In genomic region chr6:44238687-44239350, GRCh38 we compare ENCODE assay signal across 11 cellular contexts. TPM values are rescaled to one million over a fixed set of nuclear protein-coding genes. Genes with fewer than 3 reads are reported as not detected.
A peak's percentile ranks its signal among the peaks of the same experiment; 100 is the strongest.
DNase-seq lines count a peak whose midpoint lies in the region; ATAC-seq and TF ChIP-seq lines count a peak whose summit lies in the region.
"Had no signal": no experiment of that assay in that cellular context is flagged by ENCODE, and none has a peak within 500 bp of the region (broad histone marks: within the 10 kb centered on the region; RNA-seq: fewer than 3 reads in every experiment).

No MANE protein-coding gene starts in this region.

- no peak for DNase-seq in heart left ventricle
- DNase-seq in cardiac septum (ENCODE audit: low spot score) = no peak
- peak in 1 of 3 donors; percentile 28 for DNase-seq in mucosa of descending colon
- DNase-seq in type B pancreatic cell (ENCODE audit: extremely low spot score, unreplicated experiment) = no peak
- no peak for DNase-seq in testis
- no peak for DNase-seq in SIG-M5 treated with dmso at 0.1 percent for 504 hours (lab: John Stamatoyannopoulos, UW; ENCODE audit: unreplicated experiment)
- DNase-seq in NCI-H2227 (lab: John Stamatoyannopoulos, UW; ENCODE audit: unreplicated experiment) = no peak
- DNase-seq: H9, NCI-H2081 treated with DMSO at 0.1 percent for 48 hours had no signal

- H3K27me3 Mint-ChIP-seq in brain (peaks cover 5% of the 10 kb centered on the region), type B pancreatic cell (no peaks in the 10 kb centered on the region)

- H3K4me1 ChIP-seq in heart left ventricle (peaks cover 3 to 43% (median 31%) of the 10 kb centered on the region in 12 donors), mucosa of descending colon (ENCODE audit: low read depth) (peaks cover 18% of the 10 kb centered on the region), testis (peaks cover 23% of the 10 kb centered on the region)

- peak overlapping the region; percentile 59 to 95 (median 92) for H3K27ac Mint-ChIP-seq in brain
- peak overlapping the region; percentile 90 for H3K27ac Mint-ChIP-seq in type B pancreatic cell

- H3K27ac ChIP-seq in heart left ventricle (peak overlapping the region in 9 of 12 donors; percentile 91 to 99 (median 96)), testis (no peak overlapping the region)

- no peak for TF ChIP-seq CTCF in heart left ventricle (IDR thresholded peaks at IDR 0.05)
- no peak for TF ChIP-seq CTCF in brain (conservative IDR thresholded peaks at IDR 0.05)
- TF ChIP-seq CTCF in mucosa of descending colon (IDR thresholded peaks at IDR 0.05) = no peak
- TF ChIP-seq CTCF in type B pancreatic cell (conservative IDR thresholded peaks at IDR 0.05) = no peak
- no peak for TF ChIP-seq CTCF in testis (IDR thresholded peaks at IDR 0.05)

- intact Hi-C loops in heart left ventricle (cut with DNase I) = loop anchor here in 8 of 10 donors (1.0 to 10.0 kb wide), 8 partner anchors 20 to 464 kb away; partner anchors contain the start of gene VEGFA (in 1 of the 8)
- intact Hi-C loops in cardiac septum (cut with DNase I) = loop anchor here (5.0 kb wide), 1 partner anchor 137 kb away; no protein-coding TSS in a partner anchor
- intact Hi-C loops in mucosa of descending colon (cut with DNase I, micrococcal nuclease) = loop anchor here in 1 of 2 donors (10.0 kb wide), 1 partner anchor 64 kb away; no protein-coding TSS in a partner anchor
- intact Hi-C loops in testis (cut with DNase I; ENCODE audit: low total_unique reads) = loop anchor here (10.0 kb wide), 1 partner anchor 64 kb away; no protein-coding TSS in a partner anchor

- peaks cover 56% of the 10 kb centered on the region for H3K4me1 Mint-ChIP-seq in brain
- peaks cover 25% of the 10 kb centered on the region for H3K4me1 Mint-ChIP-seq in type B pancreatic cell (ENCODE audit: unreplicated experiment)

- peaks cover 0 to 4% (median 0%) of the 10 kb centered on the region in 5 experiments for H3K9me3 Mint-ChIP-seq in brain
- H3K9me3 Mint-ChIP-seq in type B pancreatic cell = no peaks in the 10 kb centered on the region
- H3K9me3 Mint-ChIP-seq: H9 had no signal

- H3K4me3 ChIP-seq in heart left ventricle = no peak overlapping the region
- no peak overlapping the region for H3K4me3 ChIP-seq in mucosa of descending colon
- no peak overlapping the region for H3K4me3 ChIP-seq in testis

- H3K36me3 Mint-ChIP-seq in brain = no peaks in the 10 kb centered on the region
- H3K36me3 Mint-ChIP-seq in type B pancreatic cell = no peaks in the 10 kb centered on the region

- H3K27me3 ChIP-seq in heart left ventricle (no peaks in the 10 kb centered on the region), testis (no peaks in the 10 kb centered on the region)

- H3K36me3 ChIP-seq in heart left ventricle (peaks cover 0 to 9% (median 0%) of the 10 kb centered on the region in 9 donors), mucosa of descending colon (ENCODE audit: low read depth) (no peaks in the 10 kb centered on the region), testis (ENCODE audit: low read depth, missing control alignments) (no peaks in the 10 kb centered on the region)

- TF ChIP-seq POLR2A in heart left ventricle (IDR thresholded peaks at IDR 0.05) (no peak), testis (IDR thresholded peaks at IDR 0.05) (no peak)

- no peaks in the 10 kb centered on the region for H3K9me3 ChIP-seq in heart left ventricle
- H3K9me3 ChIP-seq in mucosa of descending colon = no peaks in the 10 kb centered on the region
- H3K9me3 ChIP-seq in testis = no peaks in the 10 kb centered on the region

- ATAC-seq in heart left ventricle (no peak), mucosa of descending colon (peak; percentile 5)

- peak overlapping the region; percentile 83 to 89 (median 86) for H3K4me3 Mint-ChIP-seq in brain
- H3K4me3 Mint-ChIP-seq in type B pancreatic cell = peak overlapping the region; percentile 89

- WGBS in heart left ventricle, 4 donors = 76 to 81% (median 78%) methylated on average over 7 of the region's 7 CpGs
- WGBS in testis, 2 donors = 83 to 84% methylated on average over 7 of the region's 7 CpGs

RNA-seq across cellular contexts. Expression of gene HSP90AB1, which starts 8.1 kb away (rescaled TPM):
- 1,000 to 10,000 TPM in 2 of 9 donors, 100 to 1,000 TPM in 7; 725 to 1,040 (median 857) TPM for total RNA-seq in heart left ventricle
- polyA plus RNA-seq in heart left ventricle = 100 to 1,000 TPM; 375 to 959 TPM
- total RNA-seq in cardiac septum = 873 TPM
- polyA plus RNA-seq in brain (ENCODE audit: insufficient read depth, low read depth, low replicate concordance) = 1,424 TPM
- 100 to 1,000 TPM; 322 to 593 (median 399) TPM for total RNA-seq in mucosa of descending colon
- total RNA-seq in type B pancreatic cell (ENCODE audit: low replicate concordance) = 880 and 1,082 TPM in 2 replicates
- 100 to 1,000 TPM; 480 to 610 TPM for total RNA-seq in testis
- 602 TPM for polyA plus RNA-seq in testis (ENCODE audit: insufficient read depth, low read depth, low replicate concordance)

RNA-seq across cellular contexts. Expression of gene SLC29A1, which starts 15.4 kb away (rescaled TPM):
- total RNA-seq in heart left ventricle = 100 to 1,000 TPM in 8 of 9 donors, 10 to 100 TPM in 1; 94.9 to 319 (median 136) TPM
- polyA plus RNA-seq in heart left ventricle = 10 to 100 TPM; 48.0 to 77.5 TPM
- 105 TPM for total RNA-seq in cardiac septum
- polyA plus RNA-seq in brain (ENCODE audit: insufficient read depth, low read depth, low replicate concordance) = 35.6 TPM
- 100 to 1,000 TPM in 1 of 3 donors, 10 to 100 TPM in 2; 12.9 to 140 (median 14.8) TPM for total RNA-seq in mucosa of descending colon
- 33.6 and 50.9 TPM in 2 replicates for total RNA-seq in type B pancreatic cell (ENCODE audit: low replicate concordance)
- 10 to 100 TPM; 51.3 to 70.0 TPM for total RNA-seq in testis
- polyA plus RNA-seq in testis (ENCODE audit: insufficient read depth, low read depth, low replicate concordance) = 41.2 TPM

RNA-seq across cellular contexts. Expression of gene SLC35B2, which starts 18.5 kb away (rescaled TPM):
- total RNA-seq in heart left ventricle (10 to 100 TPM; 18.1 to 35.6 (median 26.4) TPM), cardiac septum (23.2 TPM), mucosa of descending colon (10 to 100 TPM; 24.9 to 38.0 (median 31.6) TPM), type B pancreatic cell (ENCODE audit: low replicate concordance) (39.6 and 46.1 TPM in 2 replicates), testis (10 to 100 TPM; 42.4 to 49.8 TPM)
- polyA plus RNA-seq in heart left ventricle (10 to 100 TPM; 10.2 to 36.7 TPM), brain (ENCODE audit: insufficient read depth, low read depth, low replicate concordance) (68.7 TPM), testis (ENCODE audit: insufficient read depth, low read depth, low replicate concordance) (32.1 TPM)

RNA-seq across cellular contexts. Expression of gene MYMX, which starts 22.1 kb away (rescaled TPM):
- total RNA-seq in heart left ventricle (under 1 TPM in 6 of 9 donors, not detected in 3; 0.31 to 0.96 (median 0.68) TPM), cardiac septum (0.30 TPM), mucosa of descending colon (under 1 TPM in 1 of 3 donors, not detected in 2; 0.39 TPM), type B pancreatic cell (ENCODE audit: low replicate concordance) (0.53 and 0.59 TPM in 2 replicates), testis (under 1 TPM in 1 of 2 donors, not detected in 1; 0.87 TPM)
- polyA plus RNA-seq in heart left ventricle (under 1 TPM in 1 of 2 donors, not detected in 1; 0.42 TPM), brain (ENCODE audit: insufficient read depth, low read depth, low replicate concordance) (not detected), testis (ENCODE audit: insufficient read depth, low read depth, low replicate concordance) (0.73 TPM)
- total RNA-seq: T-helper 1 cell treated with Interleukin-12 subunit alpha and Interleukin-12 subunit beta and Interleukin-4 antibody, amounts not matched to agents 30 ng/mL and 1 ng/mL, for 36 hours had no signal

RNA-seq across cellular contexts. Expression of gene NFKBIE, which starts 26.5 kb away (rescaled TPM):
- total RNA-seq in heart left ventricle (10 to 100 TPM in 1 of 9 donors, 1 to 10 TPM in 8; 2.5 to 13.1 (median 3.8) TPM), cardiac septum (4.7 TPM), mucosa of descending colon (10 to 100 TPM in 2 of 3 donors, 1 to 10 TPM in 1; 8.7 to 13.4 (median 10.8) TPM), type B pancreatic cell (ENCODE audit: low replicate concordance) (9.2 and 10.7 TPM in 2 replicates), testis (10 to 100 TPM; 18.3 to 29.2 TPM)
- polyA plus RNA-seq in heart left ventricle (1 to 10 TPM; 4.0 to 5.8 TPM), brain (ENCODE audit: insufficient read depth, low read depth, low replicate concordance) (10.8 TPM), testis (ENCODE audit: insufficient read depth, low read depth, low replicate concordance) (13.1 TPM)

Comparison
In these comparisons a context has a peak if more than half of its experiments do, and no peak if none do; other contexts are left out.
1. H3K27ac ChIP-seq: peak in heart left ventricle (9 of 12); none in testis (0 of 2).